8 cellular contexts compared by ENCODE assay signal in the genomic region with DNA sequence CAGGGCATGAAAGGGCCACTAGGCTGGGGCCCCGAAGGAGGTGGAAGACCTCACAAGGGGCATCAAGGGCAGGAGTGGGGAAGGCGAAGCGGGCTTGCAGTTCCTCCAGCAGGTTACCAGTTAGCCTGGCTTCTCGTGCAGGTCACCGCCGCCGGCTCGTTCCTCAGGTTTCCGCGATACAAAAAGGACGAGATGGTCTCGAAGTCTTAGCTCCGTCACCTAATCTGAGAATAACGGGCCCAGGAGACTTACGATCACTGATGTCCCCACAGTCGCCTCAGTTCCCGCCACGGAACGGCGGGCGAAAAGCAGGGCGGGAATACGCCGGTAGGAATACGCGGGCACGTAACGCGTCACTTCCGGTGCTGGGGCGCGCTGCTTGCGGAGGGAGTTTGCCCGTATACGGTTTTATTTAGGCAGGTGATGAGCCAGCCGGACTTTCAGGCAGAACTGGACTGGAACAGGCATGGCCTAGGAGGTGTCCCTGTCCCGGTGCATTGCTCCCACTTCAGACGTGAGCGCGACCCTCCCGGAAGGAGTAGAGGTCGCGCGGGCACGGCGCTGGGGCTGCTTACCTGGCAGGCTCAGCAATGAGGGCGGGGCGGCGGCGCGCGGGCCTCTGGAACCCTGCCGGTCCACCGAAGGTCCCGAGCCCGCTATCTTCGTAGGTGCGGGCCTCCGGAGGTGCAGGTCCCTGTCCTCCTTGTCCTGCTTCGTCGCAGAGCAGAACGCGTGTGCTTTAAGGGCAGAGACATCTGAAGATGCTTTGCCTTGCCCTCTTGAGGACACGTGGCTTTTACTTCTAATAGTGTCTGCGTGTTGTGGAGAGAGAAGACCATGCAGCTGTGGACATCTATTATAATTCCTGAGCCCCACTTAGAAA. TPM values are rescaled to one million over a fixed set of nuclear protein-coding genes. Genes with fewer than 3 reads are reported as not detected.
A peak's percentile ranks its signal among the peaks of the same experiment; 100 is the strongest.
DNase-seq lines count a peak whose midpoint lies in the region; ATAC-seq and TF ChIP-seq lines count a peak whose summit lies in the region.

A gene with protein sequence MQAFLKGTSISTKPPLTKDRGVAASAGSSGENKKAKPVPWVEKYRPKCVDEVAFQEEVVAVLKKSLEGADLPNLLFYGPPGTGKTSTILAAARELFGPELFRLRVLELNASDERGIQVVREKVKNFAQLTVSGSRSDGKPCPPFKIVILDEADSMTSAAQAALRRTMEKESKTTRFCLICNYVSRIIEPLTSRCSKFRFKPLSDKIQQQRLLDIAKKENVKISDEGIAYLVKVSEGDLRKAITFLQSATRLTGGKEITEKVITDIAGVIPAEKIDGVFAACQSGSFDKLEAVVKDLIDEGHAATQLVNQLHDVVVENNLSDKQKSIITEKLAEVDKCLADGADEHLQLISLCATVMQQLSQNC (minus strand): TSS at position 310 of the 883 bp plus-strand sequence. CDS start 1,769 bp downstream, outside the sequence.

- peaks cover 9% of the 10 kb centered on the region for H3K36me3 Mint-ChIP-seq in activated naive CD8-positive, alpha-beta T cell treated with anti-CD3 and anti-CD28 coated beads, Interleukin-2, amount 10 ng/mL, durations not matched to agents 7 days and 5 days
- peaks cover 7% of the 10 kb centered on the region for H3K36me3 Mint-ChIP-seq in type B pancreatic cell

- H3K27me3 Mint-ChIP-seq in activated naive CD8-positive, alpha-beta T cell treated with anti-CD3 and anti-CD28 coated beads, Interleukin-2, amount 10 ng/mL, durations not matched to agents 7 days and 5 days, result no peaks in the 10 kb centered on the region
- peaks cover 4% of the 10 kb centered on the region for H3K27me3 Mint-ChIP-seq in type B pancreatic cell

- H3K27ac Mint-ChIP-seq in activated naive CD8-positive, alpha-beta T cell treated with anti-CD3 and anti-CD28 coated beads, Interleukin-2, amount 10 ng/mL, durations not matched to agents 7 days and 5 days, result peak within 1 kb of the TSS; percentile 85
- H3K27ac Mint-ChIP-seq in type B pancreatic cell, result peak within 1 kb of the TSS; percentile 89

- H3K36me3 ChIP-seq in cardiac muscle cell (peaks cover 3% of the 10 kb centered on the region), trophoblast cell (ENCODE audit: control insufficient read depth in 1 of 2, insufficient read depth in 2 of 2, low read length in 2 of 2) (peaks cover 10 to 12% of the 10 kb centered on the region in 2 experiments)

- no CpG with 5 or more reads among the region's 65 CpGs for WGBS in trophoblast cell (ENCODE audit: extremely low coverage, insufficient coverage, insufficient read length)

- H3K27ac ChIP-seq in cardiac muscle cell (peak within 1 kb of the TSS; percentile 98), trophoblast cell (ENCODE audit: low read depth, low read length) (peak within 1 kb of the TSS; percentile 92)

- H3K4me3 ChIP-seq in GM12865 (ENCODE audit: low read depth, low read length) (peak within 1 kb of the TSS; percentile 69), cardiac muscle cell (peak within 1 kb of the TSS; percentile 87), trophoblast cell (ENCODE audit: low read depth, low read length) (peak within 1 kb of the TSS; percentile 96)

- H2AK5ac ChIP-seq in trophoblast cell (ENCODE audit: low read length), result peak within 1 kb of the TSS; percentile 69

- H3K4ac ChIP-seq in trophoblast cell (ENCODE audit: low read depth, low read length), result peak within 1 kb of the TSS; percentile 94

- H3K79me1 ChIP-seq in trophoblast cell (ENCODE audit: low read length), result peaks cover 9% of the 10 kb centered on the region

- H2BK12ac ChIP-seq in trophoblast cell (ENCODE audit: low read length), result no peak within 1 kb of the TSS

- POLR2A ChIA-PET in activated naive CD8-positive, alpha-beta T cell treated with anti-CD3 and anti-CD28 coated beads, Interleukin-2, amount 10 ng/mL, durations not matched to agents 7 days and 5 days (lab: Charles Lee), result interaction anchor here (0.5 to 3.3 kb wide), 10 partner anchors 9 to 333 kb away, joined by 3 to 81 read pairs (median 4); partner anchors contain the start of genes EIF4A2 and RPL39L

- TF ChIP-seq CTCF in GM12865 (IDR thresholded peaks at IDR 0.05; ENCODE audit: insufficient read depth, low read depth, low read length, missing control alignments) (no peak), cardiac muscle cell (IDR thresholded peaks at IDR 0.05; ENCODE audit: low read depth, low read length) (no peak), type B pancreatic cell (conservative IDR thresholded peaks at IDR 0.05) (no peak)

- H2BK120ac ChIP-seq in trophoblast cell (ENCODE audit: insufficient read depth, low read length, poor library complexity), result peak within 1 kb of the TSS; percentile 73

- H3K9ac ChIP-seq in trophoblast cell (ENCODE audit: low read length), result peak within 1 kb of the TSS; percentile 96

- H4K8ac ChIP-seq in trophoblast cell (ENCODE audit: low read depth, low read length), result peak within 1 kb of the TSS; percentile 98

- H3K4me1 Mint-ChIP-seq in activated naive CD8-positive, alpha-beta T cell treated with anti-CD3 and anti-CD28 coated beads, Interleukin-2, amount 10 ng/mL, durations not matched to agents 7 days and 5 days, result peaks cover 29% of the 10 kb centered on the region
- H3K4me1 Mint-ChIP-seq in type B pancreatic cell (ENCODE audit: unreplicated experiment), result peaks cover 10% of the 10 kb centered on the region

- peak within 1 kb of the TSS; percentile 70 for H3K18ac ChIP-seq in trophoblast cell (ENCODE audit: low read length)

- no peaks in the 10 kb centered on the region for H3K9me3 Mint-ChIP-seq in activated naive CD8-positive, alpha-beta T cell treated with anti-CD3 and anti-CD28 coated beads, Interleukin-2, amount 10 ng/mL, durations not matched to agents 7 days and 5 days
- no peaks in the 10 kb centered on the region for H3K9me3 Mint-ChIP-seq in type B pancreatic cell

- H3K4me2 ChIP-seq in trophoblast cell (ENCODE audit: low read length), result peak within 1 kb of the TSS; percentile 77

- no peaks in the 10 kb centered on the region for H3K27me3 ChIP-seq in cardiac muscle cell
- no peaks in the 10 kb centered on the region for H3K27me3 ChIP-seq in trophoblast cell (ENCODE audit: insufficient read depth, low read length)

- H4K12ac ChIP-seq in trophoblast cell (ENCODE audit: low read depth, low read length), result peak within 1 kb of the TSS; percentile 94

- no peaks in the 10 kb centered on the region for H3K9me3 ChIP-seq in cardiac muscle cell (ENCODE audit: low read depth)
- H3K9me3 ChIP-seq in trophoblast cell (ENCODE audit: insufficient read depth, low read depth, low read length), result no peaks in the 10 kb centered on the region

- H3K23ac ChIP-seq in trophoblast cell (ENCODE audit: low read length), result no peak within 1 kb of the TSS

- peak within 1 kb of the TSS; percentile 82 for H4K91ac ChIP-seq in trophoblast cell (ENCODE audit: low read depth, low read length)

- peak within 1 kb of the TSS; percentile 97 for H2AFZ ChIP-seq in trophoblast cell (ENCODE audit: insufficient read depth, low read length, poor library complexity)

- peak; percentile 89 for DNase-seq in GM12865 (ENCODE audit: low read depth)
- peak; percentile 81 for DNase-seq in NCI-H1092 treated with DMSO at 0.1 percent for 48 hours (lab: John Stamatoyannopoulos, UW)
- peak; percentile 54 to 80 for DNase-seq in SW 1271 (lab: John Stamatoyannopoulos, UW)
- peak; percentile 87 for DNase-seq in activated naive CD8-positive, alpha-beta T cell treated with anti-CD3 and anti-CD28 coated beads, Interleukin-2, amount 10 ng/mL, durations not matched to agents 7 days and 5 days
- DNase-seq in cardiac muscle cell (ENCODE audit: low read depth in 1 of 2, low spot score in 1 of 2), result peak; percentile 74 to 89
- DNase-seq in trophoblast cell, result peak; percentile 89 to 94
- DNase-seq in type B pancreatic cell (ENCODE audit: extremely low spot score, unreplicated experiment), result peak; percentile 85

- peak within 1 kb of the TSS; percentile 92 for H3K4me3 Mint-ChIP-seq in activated naive CD8-positive, alpha-beta T cell treated with anti-CD3 and anti-CD28 coated beads, Interleukin-2, amount 10 ng/mL, durations not matched to agents 7 days and 5 days
- H3K4me3 Mint-ChIP-seq in type B pancreatic cell, result peak within 1 kb of the TSS; percentile 95

- peak within 1 kb of the TSS; percentile 77 for H2BK5ac ChIP-seq in trophoblast cell (ENCODE audit: low read depth, low read length, poor library complexity)

- H3K79me2 ChIP-seq in trophoblast cell (ENCODE audit: control insufficient read depth, insufficient read depth, low read length, poor library complexity), result peaks cover 6% of the 10 kb centered on the region

- H3K4me1 ChIP-seq in cardiac muscle cell (ENCODE audit: low read depth) (peaks cover 11% of the 10 kb centered on the region), trophoblast cell (ENCODE audit: control insufficient read depth in 1 of 2, insufficient read depth in 2 of 2, low read length in 2 of 2) (peaks cover 0 to 4% of the 10 kb centered on the region in 2 experiments)

- ATAC-seq in HG02610 (IDR thresholded peaks at IDR 0.05; ENCODE audit: unreplicated experiment), result peak; percentile 93
- ATAC-seq in activated naive CD8-positive, alpha-beta T cell treated with anti-CD3 and anti-CD28 coated beads, Interleukin-2, amount 10 ng/mL, durations not matched to agents 7 days and 5 days (ENCODE audit: low read depth), result peak; percentile 81

- H3K14ac ChIP-seq in trophoblast cell (ENCODE audit: low read length), result peak within 1 kb of the TSS; percentile 93

RNA-seq across cellular contexts. Expression of the gene that starts here (rescaled TPM):
- total RNA-seq in activated naive CD8-positive, alpha-beta T cell treated with anti-CD3 and anti-CD28 coated beads, Interleukin-2, amount 10 ng/mL, durations not matched to agents 7 days and 5 days, result 10 to 100 TPM; 75.2 to 77.6 TPM
- total RNA-seq in cardiac muscle cell (23.0 and 37.5 TPM in 2 replicates), type B pancreatic cell (ENCODE audit: low replicate concordance) (33.6 and 64.2 TPM in 2 replicates)
- polyA plus RNA-seq in cardiac muscle cell, result 34.0 and 47.4 TPM in 2 replicates
- 41.5 and 43.9 TPM in 2 replicates for polyA plus RNA-seq in trophoblast cell (2013)

Comparison
In these comparisons a context has a peak if more than half of its experiments do, and no peak if none do; other contexts are left out.
1. Peak in every context shown above with its lines: DNase-seq, ATAC-seq, H3K4me3 ChIP-seq and H3K27ac ChIP-seq.